8 cellular contexts compared by ENCODE assay signal in genomic region chr1:3313579-3313955, GRCh38.
A peak's percentile ranks its signal among the peaks of the same experiment; 100 is the strongest.
DNase-seq lines count a peak whose midpoint lies in the region; ATAC-seq and TF ChIP-seq lines count a peak whose summit lies in the region.

No MANE protein-coding gene starts in this region.

- TF ChIP-seq POLR2A in body of pancreas (IDR thresholded peaks at IDR 0.05) = peak in 2 of 3 donors; percentile 7 to 11

- H3K4me1 Mint-ChIP-seq in CD14-positive monocyte = peaks cover 12% of the 10 kb centered on the region

- in situ Hi-C loops in GM13976 (cut with MboI; ENCODE audit: low sequenced_read_pairs, unreplicated experiment) = no loop called here

- TF ChIP-seq CTCF in body of pancreas (IDR thresholded peaks at IDR 0.05) (no peak), CD14-positive monocyte (IDR thresholded peaks at IDR 0.05) (no peak), GM13976 (IDR thresholded peaks at IDR 0.05; ENCODE audit: borderline replicate concordance, control extremely low read depth, extremely low read depth, insufficient read depth, missing control alignments) (no peak)

- ATAC-seq in body of pancreas (peak; percentile 72), HG02970 (IDR thresholded peaks at IDR 0.05; ENCODE audit: low FRiP score, unreplicated experiment) (no peak), GM21825 (IDR thresholded peaks at IDR 0.05; ENCODE audit: unreplicated experiment) (no peak)

- peak overlapping the region; percentile 76 to 89 (median 84) for H3K27ac ChIP-seq in body of pancreas

- no peak overlapping the region for H3K4me3 ChIP-seq in body of pancreas

- H3K9me3 Mint-ChIP-seq in CD14-positive monocyte = peaks cover 0 to 13% (median 4%) of the 10 kb centered on the region in 7 donors

- no peaks in the 10 kb centered on the region for H3K36me3 Mint-ChIP-seq in CD14-positive monocyte

- DNase-seq in ELF-1 (ENCODE audit: low read depth, low spot score) = peak; percentile 84
- peak; percentile 70 to 90 (median 84) for DNase-seq in body of pancreas
- peak in 37 of 51 donors; percentile 17 to 89 (median 64) for DNase-seq in hypothalamus (lab: John Stamatoyannopoulos, UW)
- DNase-seq in putamen (ENCODE audit: low spot score) = peak; percentile 74
- DNase-seq in CD14-positive monocyte (ENCODE audit: low spot score) = no peak
- no peak for DNase-seq in GM13976 (ENCODE audit: low spot score)

- H3K27me3 Mint-ChIP-seq in CD14-positive monocyte (ENCODE audit: low read depth in 3 of 3) = peaks cover 14 to 27% (median 19%) of the 10 kb centered on the region in 3 donors

- WGBS in body of pancreas, 2 donors = 40 to 60% methylated on average over 17 to 22 of the region's 22 CpGs

- H3K4me1 ChIP-seq in body of pancreas = peaks cover 23% of the 10 kb centered on the region

- intact Hi-C loops in body of pancreas (cut with DNase I) (no loop called here), CD14-positive monocyte (cut with micrococcal nuclease) (no loop called here)

- no peaks in the 10 kb centered on the region for H3K27me3 ChIP-seq in body of pancreas

- no peaks in the 10 kb centered on the region for H3K36me3 ChIP-seq in body of pancreas (replicated peaks in 1 of 2; ENCODE audit: insufficient read depth in 1 of 2, low read depth in 2 of 2)

- peak overlapping the region in 1 of 7 donors; percentile 30 for H3K27ac Mint-ChIP-seq in CD14-positive monocyte

- no peaks in the 10 kb centered on the region for H3K9me3 ChIP-seq in body of pancreas

- peak overlapping the region in 1 of 2 donors; percentile 35 for H3K4me3 Mint-ChIP-seq in CD14-positive monocyte

Comparison
In these comparisons a context has a peak if more than half of its experiments do, and no peak if none do; other contexts are left out.
1. DNase-seq: peak in ELF-1 (single experiment), body of pancreas (4 of 4), hypothalamus (37 of 51) and putamen (single experiment); none in CD14-positive monocyte (single experiment) and GM13976 (single experiment).